ENCODE assay signal across 20 cellular contexts in the genomic region with DNA sequence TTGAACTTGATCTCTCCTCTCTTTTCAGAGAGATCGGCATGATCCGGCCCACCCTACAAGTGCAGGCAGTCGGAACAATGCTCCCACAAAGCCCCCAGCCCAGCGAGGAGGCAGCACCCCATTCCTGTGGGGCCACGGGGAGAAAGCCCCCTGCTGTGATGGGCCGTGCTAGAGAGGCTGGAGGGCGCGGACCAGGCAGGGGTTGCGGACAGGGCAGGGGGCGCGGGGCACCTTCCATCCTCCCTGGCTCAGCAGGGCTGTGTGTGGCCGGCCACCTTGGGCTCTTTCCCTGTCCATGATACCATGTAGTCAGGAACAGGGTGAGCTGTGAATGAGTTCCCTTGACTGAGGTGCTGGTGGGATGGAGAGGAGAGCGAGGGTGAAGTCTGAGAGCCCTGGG.
"Had no signal": no experiment of that assay in that cellular context is flagged by ENCODE, and none has a peak within 500 bp of the region (broad histone marks: within the 10 kb centered on the region; RNA-seq: fewer than 3 reads in every experiment).

No MANE protein-coding gene starts in this region.

- H3K9me3 ChIP-seq: colonic mucosa, heart left ventricle, mucosa of descending colon, ovary, suprapubic skin, tibial nerve had no signal

- H3K4me3 Mint-ChIP-seq: naive thymus-derived CD8-positive, alpha-beta T cell had no signal

- H3K27ac Mint-ChIP-seq: naive thymus-derived CD8-positive, alpha-beta T cell had no signal

- H3K27me3 ChIP-seq: colonic mucosa, ovary had no signal

- ATAC-seq: esophagus mucosa; heart left ventricle; left lobe of liver; mucosa of descending colon; naive thymus-derived CD8-positive, alpha-beta T cell; right cardiac atrium had no signal

- H3K4me1 ChIP-seq: colonic mucosa, heart left ventricle, suprapubic skin, tibial nerve had no signal

- DNase-seq: cerebellar nuclear complex; colonic mucosa; dermis blood vessel endothelial cell; effector CD4-positive, alpha-beta T cell; heart left ventricle; kidney glomerular epithelial cell; mammary epithelial cell; mucosa of descending colon; naive thymus-derived CD8-positive, alpha-beta T cell; ovary; right cardiac atrium; small intestine; stimulated activated CD4-positive, alpha-beta T cell treated with anti-CD3 and anti-CD28 coated beads, Interleukin-12 subunit alpha, Interleukin-12 subunit beta, amount 100 ng/mL, for 4 hours; stimulated activated naive CD4-positive, alpha-beta T cell had no signal

- H3K36me3 ChIP-seq: colonic mucosa, heart left ventricle, ovary, suprapubic skin, tibial nerve had no signal

- FAIRE-seq: endometrium, islet of Langerhans, small intestine had no signal

- H3K4me3 ChIP-seq: colonic mucosa, heart left ventricle, mucosa of descending colon, ovary, suprapubic skin, tibial nerve had no signal

- H3K27ac ChIP-seq: colonic mucosa, heart left ventricle, ovary, suprapubic skin, tibial nerve had no signal
